ENCODE assay signal across 31 cellular contexts in genomic region chr10:96570983-96571964, GRCh38. TPM values are rescaled to one million over a fixed set of nuclear protein-coding genes. Genes with fewer than 3 reads are reported as not detected.
DNase-seq lines count a peak whose midpoint lies in the region; ATAC-seq and TF ChIP-seq lines count a peak whose summit lies in the region.
"Had no signal": no experiment of that assay in that cellular context is flagged by ENCODE, and none has a peak within 500 bp of the region (broad histone marks: within the 10 kb centered on the region; RNA-seq: fewer than 3 reads in every experiment).

No MANE protein-coding gene starts in this region.

- H3K4me3 ChIP-seq in GM23338: peak overlapping the region; percentile 22; the same call in 1 of the 2 replicates
- no peak overlapping the region for H3K4me3 ChIP-seq in cardiac fibroblast (replicated peaks in 1 of 2; ENCODE audit: low read depth in 2 of 2, low read length in 2 of 2)
- peak overlapping the region; percentile 46; the same call in 1 of the 2 replicates for H3K4me3 ChIP-seq in iPS-20b (ENCODE audit: low read length)
- no peak overlapping the region for H3K4me3 ChIP-seq in tibial artery
- H3K4me3 ChIP-seq: BLaER1, dorsolateral prefrontal cortex, gastrocnemius medialis, HAP-1, Peyer's patch, prostate gland, SJCRH30, upper lobe of left lung had no signal

- peak; percentile 88 for ATAC-seq in GM23338
- no peak for ATAC-seq in activated naive CD8-positive, alpha-beta T cell treated with anti-CD3 and anti-CD28 coated beads, Interleukin-2, amount 50 U/mL, for 24 hours
- ATAC-seq: gastrocnemius medialis had no signal

- H3K36me3 ChIP-seq in GM23338 (ENCODE audit: insufficient read depth) (no peaks in the 10 kb centered on the region), iPS-20b (ENCODE audit: insufficient read depth, low read depth, low read length) (peaks cover 39% of the 10 kb centered on the region), tibial artery (no peaks in the 10 kb centered on the region)
- H3K36me3 ChIP-seq: gastrocnemius medialis, prostate gland had no signal

- H3K4me3 Mint-ChIP-seq in GM23338: peak overlapping the region; percentile 28
- H3K4me3 Mint-ChIP-seq in activated naive CD8-positive, alpha-beta T cell treated with anti-CD3 and anti-CD28 coated beads, Interleukin-2, amount 50 U/mL, for 24 hours: no peak overlapping the region
- H3K4me3 Mint-ChIP-seq: activated CD4-positive, alpha-beta T cell treated with anti-CD3 and anti-CD28 coated beads, Interleukin-2, amount 10 ng/mL, durations not matched to agents 24 days and 14 days; activated naive CD8-positive, alpha-beta T cell; naive B cell had no signal

- peak overlapping the region; percentile 51 for H3K27ac ChIP-seq in C4-2B
- H3K27ac ChIP-seq in GM23338 (ENCODE audit: low read depth): peak overlapping the region; percentile 65; the same call in 1 of the 2 replicates
- peak overlapping the region; percentile 49 for H3K27ac ChIP-seq in iPS-20b (ENCODE audit: low read length)
- H3K27ac ChIP-seq in tibial artery: no peak overlapping the region
- H3K27ac ChIP-seq: BLaER1, dorsolateral prefrontal cortex, gastrocnemius medialis, Peyer's patch, prostate gland, SJCRH30, upper lobe of left lung had no signal

- POLR2A ChIA-PET in HEK293T (lab: Yijun Ruan, JAX): no interaction called here

- peaks cover 100% of the 10 kb centered on the region for H3K79me2 ChIP-seq in GM23338 (replicated peaks; ENCODE audit: insufficient read depth)

- no peaks in the 10 kb centered on the region for H3K9me3 Mint-ChIP-seq in GM23338
- H3K9me3 Mint-ChIP-seq in activated naive CD8-positive, alpha-beta T cell treated with anti-CD3 and anti-CD28 coated beads, Interleukin-2, amount 50 U/mL, for 24 hours: no peaks in the 10 kb centered on the region
- H3K9me3 Mint-ChIP-seq: activated CD4-positive, alpha-beta T cell treated with anti-CD3 and anti-CD28 coated beads, Interleukin-2, amount 10 ng/mL, durations not matched to agents 24 days and 14 days; naive B cell had no signal

- H3K4me1 ChIP-seq in GM23338 (ENCODE audit: insufficient read depth) (peaks cover 17% of the 10 kb centered on the region), iPS-20b (ENCODE audit: insufficient read depth, low read length) (peaks cover 16% of the 10 kb centered on the region; the same call in 1 of the 2 replicates), tibial artery (peaks cover 0 to 11% (median 10%) of the 10 kb centered on the region in 4 donors)
- H3K4me1 ChIP-seq: SJCRH30 had no signal

- H3K9me3 ChIP-seq in iPS-20b (ENCODE audit: insufficient read depth, low read depth, low read length) (no peaks in the 10 kb centered on the region), tibial artery (no peaks in the 10 kb centered on the region)
- H3K9me3 ChIP-seq: BLaER1, gastrocnemius medialis, HAP-1, Peyer's patch, prostate gland, SJCRH30, upper lobe of left lung had no signal

- peaks cover 3% of the 10 kb centered on the region for H3K27me3 Mint-ChIP-seq in GM23338 (ENCODE audit: insufficient read depth, low read depth, poor library complexity)
- H3K27me3 Mint-ChIP-seq in activated naive CD8-positive, alpha-beta T cell treated with anti-CD3 and anti-CD28 coated beads, Interleukin-2, amount 50 U/mL, for 24 hours: no peaks in the 10 kb centered on the region
- H3K27me3 Mint-ChIP-seq: activated CD4-positive, alpha-beta T cell treated with anti-CD3 and anti-CD28 coated beads, Interleukin-2, amount 10 ng/mL, durations not matched to agents 24 days and 14 days; activated naive CD8-positive, alpha-beta T cell; naive B cell had no signal

- H3K36me3 Mint-ChIP-seq in GM23338 (ENCODE audit: low read depth): peaks cover 21% of the 10 kb centered on the region
- H3K36me3 Mint-ChIP-seq in activated naive CD8-positive, alpha-beta T cell treated with anti-CD3 and anti-CD28 coated beads, Interleukin-2, amount 50 U/mL, for 24 hours (ENCODE audit: low read depth): peaks cover 48% of the 10 kb centered on the region

- peak overlapping the region; percentile 86 for H3K27ac Mint-ChIP-seq in GM23338
- H3K27ac Mint-ChIP-seq in activated naive CD8-positive, alpha-beta T cell treated with anti-CD3 and anti-CD28 coated beads, Interleukin-2, amount 50 U/mL, for 24 hours: no peak overlapping the region
- H3K27ac Mint-ChIP-seq: activated CD4-positive, alpha-beta T cell treated with anti-CD3 and anti-CD28 coated beads, Interleukin-2, amount 10 ng/mL, durations not matched to agents 24 days and 14 days; activated naive CD8-positive, alpha-beta T cell had no signal

- TF ChIP-seq CTCF in C4-2B (conservative IDR thresholded peaks at IDR 0.05) (no peak), GM23338 (conservative IDR thresholded peaks at IDR 0.05; ENCODE audit: low read depth in 2 of 2) (peak in 1 of 2 experiments; percentile 35; a peak in 2 of 4 replicates), cardiac fibroblast (IDR thresholded peaks at IDR 0.05; ENCODE audit: low read depth, low read length) (peak; percentile 10), tibial artery (IDR thresholded peaks at IDR 0.05) (no peak)

- intact Hi-C loops in tibial artery (cut with DNase I; ENCODE audit: low total_unique reads): no loop called here

- H3K4me2 ChIP-seq in GM23338: peak overlapping the region; percentile 39
- H3K4me2 ChIP-seq: BLaER1 had no signal

- peaks cover 45% of the 10 kb centered on the region for H3K4me1 Mint-ChIP-seq in GM23338
- H3K4me1 Mint-ChIP-seq in activated naive CD8-positive, alpha-beta T cell treated with anti-CD3 and anti-CD28 coated beads, Interleukin-2, amount 50 U/mL, for 24 hours: peaks cover 34% of the 10 kb centered on the region

- no peaks in the 10 kb centered on the region for H3K9me2 ChIP-seq in GM23338 (ENCODE audit: insufficient read depth)

- H3K27me3 ChIP-seq in GM23338 (ENCODE audit: insufficient read depth) (no peaks in the 10 kb centered on the region), iPS-20b (ENCODE audit: insufficient read depth, low read length) (no peaks in the 10 kb centered on the region), tibial artery (no peaks in the 10 kb centered on the region)
- H3K27me3 ChIP-seq: BLaER1, dorsolateral prefrontal cortex, gastrocnemius medialis, Peyer's patch, SJCRH30, upper lobe of left lung had no signal

- no peak overlapping the region for H2AFZ ChIP-seq in GM23338

- H4K20me1 ChIP-seq in GM23338 (replicated peaks; ENCODE audit: insufficient read depth): peaks cover 17% of the 10 kb centered on the region

- H3F3A ChIP-seq in GM23338 (replicated peaks; ENCODE audit: low read depth): no peaks in the 10 kb centered on the region

- DNase-seq in GM23338 (ENCODE audit: low spot score) (peak; percentile 70), cardiac fibroblast (ENCODE audit: low read depth in 2 of 2) (no peak), tibial artery (no peak), hippocampal formation (lab: John Stamatoyannopoulos, UW) (no peak), HEK293T (ENCODE audit: extremely low spot score) (no peak)
- no peak for DNase-seq in activated naive CD8-positive, alpha-beta T cell treated with anti-CD3 and anti-CD28 coated beads, Interleukin-2, amount 50 U/mL, for 24 hours
- DNase-seq: activated CD4-positive, alpha-beta T cell treated with anti-CD3 and anti-CD28 coated beads, Interleukin-2, amount 10 ng/mL, durations not matched to agents 24 days and 14 days; activated CD8-positive, alpha-beta memory T cell treated with anti-CD3 and anti-CD28 coated beads for 24 hours; activated effector memory CD4-positive, alpha-beta T cell treated with Interleukin-2 at 50 U/mL for 16 hours; aorta; DMS53; dorsolateral prefrontal cortex; gastrocnemius medialis; Karpas-422; midbrain; naive B cell; NCI-H1417; NCI-H2029; NCI-H345; NCI-H69; Peyer's patch; SJCRH30; stimulated activated CD4-positive, alpha-beta T cell treated with anti-CD3 and anti-CD28 coated beads, Interleukin-4, amount 100 ng/mL, for 1 hour; T1000; upper lobe of left lung had no signal

- CTCF ChIA-PET in HEK293T (lab: Yijun Ruan, JAX): no interaction called here

- H3K9ac ChIP-seq in iPS-20b (ENCODE audit: low read depth, low read length): no peak overlapping the region; the same call in 1 of the 2 replicates
- H3K9ac ChIP-seq: BLaER1 had no signal

TF ChIP-seq in GM23338, 12 proteins besides CTCF, POLR2A, EP300 and RAD21 (continues in another document):
- no peak for TF ChIP-seq ZNF331 (CRISPR knock-in tag; IDR thresholded peaks at IDR 0.05; ENCODE audit: low read depth)
- no peak for TF ChIP-seq STAT1 (IDR thresholded peaks at IDR 0.05; ENCODE audit: unreplicated experiment)
- TF ChIP-seq CREB1 (CRISPR knock-in tag; IDR thresholded peaks at IDR 0.05; ENCODE audit: low read depth): no peak

TF ChIP-seq in HEK293T, 16 proteins besides CTCF, POLR2A, EP300 and RAD21:
- TF ChIP-seq L3MBTL2 (conservative IDR thresholded peaks at IDR 0.05) (no peak), FOXM1 (IDR thresholded peaks at IDR 0.05; ENCODE audit: borderline replicate concordance) (no peak), FOXA1 (IDR thresholded peaks at IDR 0.05) (no peak), SUZ12 (IDR thresholded peaks at IDR 0.05) (no peak), LEF1 (IDR thresholded peaks at IDR 0.05; ENCODE audit: borderline replicate concordance) (no peak), BHLHE40 (IDR thresholded peaks at IDR 0.05; ENCODE audit: borderline replicate concordance) (no peak), TARDBP (IDR thresholded peaks at IDR 0.05) (no peak), SP1 (IDR thresholded peaks at IDR 0.05) (no peak), HDGF (IDR thresholded peaks at IDR 0.05; ENCODE audit: borderline replicate concordance) (no peak), ARNT (IDR thresholded peaks at IDR 0.05) (no peak), ELF4 (IDR thresholded peaks at IDR 0.05) (no peak), PKNOX1 (IDR thresholded peaks at IDR 0.05) (no peak), CTBP1 (IDR thresholded peaks at IDR 0.05; ENCODE audit: borderline replicate concordance) (no peak)

RNA-seq across cellular contexts. Expression of gene TM9SF3, which starts 15.5 kb away (rescaled TPM):
- total RNA-seq in GM23338 (2014; rRNA removed; shearing (Covaris generic)): 72.5 and 82.7 TPM in 2 replicates
- polyA plus RNA-seq in GM23338 (2016; fragmentation: Nextera tagmentation; extraction: Ambion mirVana): 32.6 and 37.3 TPM in 2 replicates

RNA-seq across cellular contexts. Expression of gene TLL2, which starts 57.5 kb away (rescaled TPM):
- total RNA-seq in GM23338 (2014; rRNA removed; shearing (Covaris generic)): 1.4 and 2.6 TPM in 2 replicates
- polyA plus RNA-seq in GM23338 (2016; fragmentation: Nextera tagmentation; extraction: Ambion mirVana): 2.8 and 3.0 TPM in 2 replicates
- total RNA-seq: activated CD4-positive, alpha-beta T cell treated with anti-CD3 and anti-CD28 coated beads, Interleukin-2, amount 10 ng/mL, durations not matched to agents 24 days and 14 days had no signal
- polyA plus RNA-seq: aorta had no signal

Comparison
In these comparisons a context has a peak if more than half of its experiments do, and no peak if none do; other contexts are left out.
1. H3K27ac ChIP-seq: peak in C4-2B (single experiment), GM23338 (single experiment) and iPS-20b (single experiment); none in tibial artery (0 of 2).
2. H3K4me3 ChIP-seq: peak in GM23338 (single experiment) and iPS-20b (single experiment); none in cardiac fibroblast (0 of 2) and tibial artery (0 of 2).